Comparison of ENCODE assay signal across 20 cellular contexts in genomic region chr1:87436534-87436933, GRCh38.
DNase-seq lines count a peak whose midpoint lies in the region; ATAC-seq and TF ChIP-seq lines count a peak whose summit lies in the region.
"Had no signal": no experiment of that assay in that cellular context is flagged by ENCODE, and none has a peak within 500 bp of the region (broad histone marks: within the 10 kb centered on the region; RNA-seq: fewer than 3 reads in every experiment).

No MANE protein-coding gene starts in this region.

- H3K27ac Mint-ChIP-seq in activated T-helper 2 cell treated with anti-CD3 and anti-CD28 coated beads, Interferon-gamma antibody, Interleukin-2, Interleukin-4, amounts not matched to agents 10 μg/mL and 5 μg/mL and 100 μg/mL, durations not matched to agents 14 hours and 24 hours and 36 hours: no peak overlapping the region
- no peak overlapping the region for H3K27ac Mint-ChIP-seq in activated CD8-positive, alpha-beta T cell treated with anti-CD3 and anti-CD28 coated beads, Interleukin-2, amount 10 ng/mL, durations not matched to agents 7 days and 5 days
- H3K27ac Mint-ChIP-seq: activated CD4-positive, alpha-beta T cell treated with anti-CD3 and anti-CD28 coated beads for 36 hours; activated T-helper 1 cell treated with anti-CD3 and anti-CD28 coated beads, Interleukin-12 subunit alpha, Interleukin-12 subunit beta, Interleukin-2, Interleukin-4 antibody, amounts not matched to agents 30 ng/mL and 10 ng/mL and 1 ng/mL, durations not matched to agents 14 hours and 24 hours and 36 hours had no signal

- H3K4me3 ChIP-seq in coronary artery (peak overlapping the region; percentile 12), left ventricle myocardium inferior (peak overlapping the region; percentile 22), WERI-Rb-1 (ENCODE audit: low read depth, low read length) (no peak overlapping the region)
- H3K4me3 ChIP-seq: BLaER1 had no signal

- peaks cover 36% of the 10 kb centered on the region for H3K4me1 ChIP-seq in left ventricle myocardium inferior
- H3K4me1 ChIP-seq: BLaER1 had no signal

- POLR2A ChIA-PET in activated CD8-positive, alpha-beta T cell treated with anti-CD3 and anti-CD28 coated beads, Interleukin-2, amount 10 ng/mL, durations not matched to agents 7 days and 5 days (lab: Charles Lee): no interaction called here

- DNase-seq in D341Med (ENCODE audit: low spot score): peak; percentile 24
- no peak for DNase-seq in coronary artery (ENCODE audit: low spot score)
- DNase-seq in left ventricle myocardium inferior: peak; percentile 39
- DNase-seq in pons (ENCODE audit: low spot score): peak; percentile 25
- no peak for DNase-seq in activated T-helper 2 cell treated with anti-CD3 and anti-CD28 coated beads, Interferon-gamma antibody, Interleukin-2, Interleukin-4, amounts not matched to agents 10 μg/mL and 5 μg/mL and 100 μg/mL, durations not matched to agents 14 hours and 24 hours and 36 hours (ENCODE audit: low spot score)
- no peak for DNase-seq in WERI-Rb-1
- DNase-seq in activated CD8-positive, alpha-beta T cell treated with anti-CD3 and anti-CD28 coated beads, Interleukin-2, amount 10 ng/mL, durations not matched to agents 7 days and 5 days: no peak
- no peak for DNase-seq in MV-4-11 (lab: John Stamatoyannopoulos, UW)
- DNase-seq: activated CD4-positive, alpha-beta T cell treated with anti-CD3 and anti-CD28 coated beads for 36 hours; brain microvascular endothelial cell; NCI-H1105; NCI-H2171; NCI-H526 treated with DMSO at 0.1 percent for 48 hours; SHP77; stimulated activated CD4-positive, alpha-beta T cell treated with anti-CD3 and anti-CD28 coated beads, Interleukin-4, amount 100 ng/mL, for 4 hours; stimulated activated naive CD8-positive, alpha-beta T cell treated with anti-CD3 and anti-CD28 coated beads, Interleukin-15, amount 100 ng/mL, for 72 hours had no signal

- H3K36me3 ChIP-seq in left ventricle myocardium inferior (no peaks in the 10 kb centered on the region), WERI-Rb-1 (no peaks in the 10 kb centered on the region)
- H3K36me3 ChIP-seq: BLaER1, brain microvascular endothelial cell had no signal

- TF ChIP-seq CTCF in coronary artery (IDR thresholded peaks at IDR 0.05) (no peak), left ventricle myocardium inferior (IDR thresholded peaks at IDR 0.05; ENCODE audit: borderline replicate concordance) (no peak), WERI-Rb-1 (IDR thresholded peaks at IDR 0.05; ENCODE audit: low read depth, low read length) (no peak)

- no peaks in the 10 kb centered on the region for H3K9me3 Mint-ChIP-seq in activated T-helper 2 cell treated with anti-CD3 and anti-CD28 coated beads, Interferon-gamma antibody, Interleukin-2, Interleukin-4, amounts not matched to agents 10 μg/mL and 5 μg/mL and 100 μg/mL, durations not matched to agents 14 hours and 24 hours and 36 hours
- no peaks in the 10 kb centered on the region for H3K9me3 Mint-ChIP-seq in activated CD8-positive, alpha-beta T cell treated with anti-CD3 and anti-CD28 coated beads, Interleukin-2, amount 10 ng/mL, durations not matched to agents 7 days and 5 days (ENCODE audit: insufficient read depth)
- H3K9me3 Mint-ChIP-seq: activated T-helper 1 cell treated with anti-CD3 and anti-CD28 coated beads, Interleukin-12 subunit alpha, Interleukin-12 subunit beta, Interleukin-2, Interleukin-4 antibody, amounts not matched to agents 30 ng/mL and 10 ng/mL and 1 ng/mL, durations not matched to agents 14 hours and 24 hours and 36 hours; stimulated activated naive CD8-positive, alpha-beta T cell treated with anti-CD3 and anti-CD28 coated beads, Interleukin-15, amount 100 ng/mL, for 72 hours had no signal

- H3K27ac ChIP-seq in coronary artery: peak overlapping the region in 1 of 2 donors; percentile 66
- peak overlapping the region; percentile 67 for H3K27ac ChIP-seq in left ventricle myocardium inferior (replicated peaks)
- H3K27ac ChIP-seq in WERI-Rb-1: no peak overlapping the region
- H3K27ac ChIP-seq: BLaER1, brain microvascular endothelial cell had no signal

- peaks cover 20% of the 10 kb centered on the region for H3K4me1 Mint-ChIP-seq in activated T-helper 2 cell treated with anti-CD3 and anti-CD28 coated beads, Interferon-gamma antibody, Interleukin-2, Interleukin-4, amounts not matched to agents 10 μg/mL and 5 μg/mL and 100 μg/mL, durations not matched to agents 14 hours and 24 hours and 36 hours (ENCODE audit: low read depth)
- peaks cover 4% of the 10 kb centered on the region for H3K4me1 Mint-ChIP-seq in activated CD8-positive, alpha-beta T cell treated with anti-CD3 and anti-CD28 coated beads, Interleukin-2, amount 10 ng/mL, durations not matched to agents 7 days and 5 days (ENCODE audit: low read depth)

- no peak for ATAC-seq in activated CD8-positive, alpha-beta T cell treated with anti-CD3 and anti-CD28 coated beads, Interleukin-2, amount 10 ng/mL, durations not matched to agents 7 days and 5 days
- ATAC-seq: activated CD4-positive, alpha-beta T cell treated with anti-CD3 and anti-CD28 coated beads for 36 hours; HepG2; stimulated activated naive CD8-positive, alpha-beta T cell treated with anti-CD3 and anti-CD28 coated beads, Interleukin-15, amount 100 ng/mL, for 72 hours had no signal

- CTCF ChIA-PET in activated CD8-positive, alpha-beta T cell treated with anti-CD3 and anti-CD28 coated beads, Interleukin-2, amount 10 ng/mL, durations not matched to agents 7 days and 5 days (lab: Charles Lee): no interaction called here

- H3K9me3 ChIP-seq in left ventricle myocardium inferior (replicated peaks): no peaks in the 10 kb centered on the region
- no peaks in the 10 kb centered on the region for H3K9me3 ChIP-seq in WERI-Rb-1 (ENCODE audit: severe bottlenecking)
- H3K9me3 ChIP-seq: BLaER1 had no signal

- H3K27me3 Mint-ChIP-seq in activated T-helper 2 cell treated with anti-CD3 and anti-CD28 coated beads, Interferon-gamma antibody, Interleukin-2, Interleukin-4, amounts not matched to agents 10 μg/mL and 5 μg/mL and 100 μg/mL, durations not matched to agents 14 hours and 24 hours and 36 hours (ENCODE audit: low read depth): peaks cover 27% of the 10 kb centered on the region
- peaks cover 5% of the 10 kb centered on the region for H3K27me3 Mint-ChIP-seq in activated CD8-positive, alpha-beta T cell treated with anti-CD3 and anti-CD28 coated beads, Interleukin-2, amount 10 ng/mL, durations not matched to agents 7 days and 5 days (ENCODE audit: low read depth)

- H3K27me3 ChIP-seq in left ventricle myocardium inferior (ENCODE audit: low read depth) (no peaks in the 10 kb centered on the region), WERI-Rb-1 (ENCODE audit: insufficient read depth, low read depth, severe bottlenecking) (no peaks in the 10 kb centered on the region)
- H3K27me3 ChIP-seq: BLaER1, brain microvascular endothelial cell had no signal

- no peaks in the 10 kb centered on the region for H3K36me3 Mint-ChIP-seq in activated T-helper 2 cell treated with anti-CD3 and anti-CD28 coated beads, Interferon-gamma antibody, Interleukin-2, Interleukin-4, amounts not matched to agents 10 μg/mL and 5 μg/mL and 100 μg/mL, durations not matched to agents 14 hours and 24 hours and 36 hours (ENCODE audit: low read depth)
- no peaks in the 10 kb centered on the region for H3K36me3 Mint-ChIP-seq in activated CD8-positive, alpha-beta T cell treated with anti-CD3 and anti-CD28 coated beads, Interleukin-2, amount 10 ng/mL, durations not matched to agents 7 days and 5 days (ENCODE audit: low read depth)

- intact Hi-C loops in left ventricle myocardium inferior (cut with micrococcal nuclease): no loop called here
- intact Hi-C loops in activated T-helper 2 cell treated with anti-CD3 and anti-CD28 coated beads, Interferon-gamma antibody, Interleukin-2, Interleukin-4, amounts not matched to agents 10 μg/mL and 5 μg/mL and 100 μg/mL, durations not matched to agents 14 hours and 24 hours and 36 hours (cut with micrococcal nuclease): no loop called here

- H3K4me3 Mint-ChIP-seq in activated T-helper 2 cell treated with anti-CD3 and anti-CD28 coated beads, Interferon-gamma antibody, Interleukin-2, Interleukin-4, amounts not matched to agents 10 μg/mL and 5 μg/mL and 100 μg/mL, durations not matched to agents 14 hours and 24 hours and 36 hours (ENCODE audit: low read depth): no peak overlapping the region
- H3K4me3 Mint-ChIP-seq in activated CD8-positive, alpha-beta T cell treated with anti-CD3 and anti-CD28 coated beads, Interleukin-2, amount 10 ng/mL, durations not matched to agents 7 days and 5 days: no peak overlapping the region
- H3K4me3 Mint-ChIP-seq: activated CD4-positive, alpha-beta T cell treated with anti-CD3 and anti-CD28 coated beads for 36 hours; activated T-helper 1 cell treated with anti-CD3 and anti-CD28 coated beads, Interleukin-12 subunit alpha, Interleukin-12 subunit beta, Interleukin-2, Interleukin-4 antibody, amounts not matched to agents 30 ng/mL and 10 ng/mL and 1 ng/mL, durations not matched to agents 14 hours and 24 hours and 36 hours; neural crest cell; stimulated activated naive CD8-positive, alpha-beta T cell treated with anti-CD3 and anti-CD28 coated beads, Interleukin-15, amount 100 ng/mL, for 72 hours had no signal

Comparison
In these comparisons a context has a peak if more than half of its experiments do, and no peak if none do; other contexts are left out.
1. DNase-seq: peak in D341Med (single experiment), left ventricle myocardium inferior (single experiment) and pons (single experiment); none in coronary artery (single experiment), activated T-helper 2 cell treated with anti-CD3 and anti-CD28 coated beads, Interferon-gamma antibody, Interleukin-2, Interleukin-4, amounts not matched to agents 10 μg/mL and 5 μg/mL and 100 μg/mL, durations not matched to agents 14 hours and 24 hours and 36 hours (single experiment), WERI-Rb-1 (single experiment), activated CD8-positive, alpha-beta T cell treated with anti-CD3 and anti-CD28 coated beads, Interleukin-2, amount 10 ng/mL, durations not matched to agents 7 days and 5 days (single experiment) and MV-4-11 (single experiment).